Comparison of ENCODE assay signal across 1 cellular context in genomic region chr6:72446427-72446826, GRCh38.
TF ChIP-seq lines count a peak whose summit lies in the region.

No MANE protein-coding gene starts in this region.

TF ChIP-seq in K562, 482 proteins besides CTCF, POLR2A, EP300 and RAD21:
- TF ChIP-seq STAT6 (CRISPR knock-in tag; IDR thresholded peaks at IDR 0.05), result no peak
- peak; percentile 69; the same call in 1 of the 2 replicates for TF ChIP-seq EHMT2 (IDR thresholded peaks at IDR 0.05)
